ENCODE assay signal across 15 cellular contexts in genomic region chr7:82375068-82375467, GRCh38.
A peak's percentile ranks its signal among the peaks of the same experiment; 100 is the strongest.
DNase-seq lines count a peak whose midpoint lies in the region; TF ChIP-seq lines count a peak whose summit lies in the region.
"Had no signal": no experiment of that assay in that cellular context is flagged by ENCODE, and none has a peak within 500 bp of the region (broad histone marks: within the 10 kb centered on the region; RNA-seq: fewer than 3 reads in every experiment).

No MANE protein-coding gene starts in this region.

- H3F3A ChIP-seq in neural progenitor cell (ENCODE audit: low read depth): no peaks in the 10 kb centered on the region

- no peaks in the 10 kb centered on the region for H3K36me3 Mint-ChIP-seq in neural progenitor cell

- no peaks in the 10 kb centered on the region for H3K27me3 ChIP-seq in neural progenitor cell

- TF ChIP-seq CTCF in neural progenitor cell (IDR thresholded peaks at IDR 0.05): no peak

- H3K36me3 ChIP-seq in neural progenitor cell: no peaks in the 10 kb centered on the region

- H3K9ac ChIP-seq in neural progenitor cell: no peak overlapping the region

- H3K4me3 Mint-ChIP-seq in neural progenitor cell: no peak overlapping the region

- no peaks in the 10 kb centered on the region for H4K20me1 ChIP-seq in neural progenitor cell (ENCODE audit: low read depth)

- H3K4me1 Mint-ChIP-seq in neural progenitor cell: peaks cover 48% of the 10 kb centered on the region

- H3K79me2 ChIP-seq in neural progenitor cell (ENCODE audit: low read depth): no peaks in the 10 kb centered on the region

- no peaks in the 10 kb centered on the region for H3K27me3 Mint-ChIP-seq in neural progenitor cell (ENCODE audit: insufficient read depth, low read depth)

- no peak overlapping the region for H3K4me3 ChIP-seq in neural progenitor cell

- no peak overlapping the region for H3K4me2 ChIP-seq in neural progenitor cell

- H2AFZ ChIP-seq in neural progenitor cell (replicated peaks): no peak overlapping the region

- no peaks in the 10 kb centered on the region for H3K9me3 ChIP-seq in neural progenitor cell (ENCODE audit: low read depth)

- peak overlapping the region; percentile 18 for H3K27ac Mint-ChIP-seq in neural progenitor cell

- no peak overlapping the region for H3K27ac ChIP-seq in neural progenitor cell
- H3K27ac ChIP-seq: C4-2B, HL-60 had no signal

- DNase-seq in DMS153 treated with DMSO at 0.1 percent for 48 hours (lab: John Stamatoyannopoulos, UW; ENCODE audit: unreplicated experiment) (peak; percentile 67), DMS153 (lab: John Stamatoyannopoulos, UW) (no peak), D341Med (ENCODE audit: low spot score) (peak; percentile 30), NCI-H82 treated with DMSO at 0.1 percent for 48 hours (lab: John Stamatoyannopoulos, UW; ENCODE audit: unreplicated experiment) (peak; percentile 24), neural progenitor cell (ENCODE audit: low spot score) (no peak), NCI-H1105 treated with DMSO at 0.1 percent for 48 hours (lab: John Stamatoyannopoulos, UW) (no peak), AG08395 (ENCODE audit: low spot score) (no peak)
- no peak for DNase-seq in activated CD4-positive, alpha-beta T cell treated with anti-CD3 and anti-CD28 coated beads, Interleukin-2, amount 50 U/mL, for 48 hours
- DNase-seq: 8988T, HCEC 1CT, NCI-H1694 treated with DMSO at 0.1 percent for 48 hours, NCI-H526 treated with DMSO at 0.1 percent for 48 hours, SHP77 had no signal

- H3K9me3 Mint-ChIP-seq in neural progenitor cell: no peaks in the 10 kb centered on the region

- H3K4me1 ChIP-seq in neural progenitor cell: peaks cover 24% of the 10 kb centered on the region

Comparison
In these comparisons a context has a peak if more than half of its experiments do, and no peak if none do; other contexts are left out.
1. DNase-seq: peak in DMS153 treated with DMSO at 0.1 percent for 48 hours (single experiment), D341Med (single experiment) and NCI-H82 treated with DMSO at 0.1 percent for 48 hours (single experiment); none in DMS153 (single experiment), neural progenitor cell (single experiment), NCI-H1105 treated with DMSO at 0.1 percent for 48 hours (single experiment), AG08395 (single experiment) and activated CD4-positive, alpha-beta T cell treated with anti-CD3 and anti-CD28 coated beads, Interleukin-2, amount 50 U/mL, for 48 hours (0 of 2).